35 cellular contexts compared by ENCODE assay signal in the genomic region with DNA sequence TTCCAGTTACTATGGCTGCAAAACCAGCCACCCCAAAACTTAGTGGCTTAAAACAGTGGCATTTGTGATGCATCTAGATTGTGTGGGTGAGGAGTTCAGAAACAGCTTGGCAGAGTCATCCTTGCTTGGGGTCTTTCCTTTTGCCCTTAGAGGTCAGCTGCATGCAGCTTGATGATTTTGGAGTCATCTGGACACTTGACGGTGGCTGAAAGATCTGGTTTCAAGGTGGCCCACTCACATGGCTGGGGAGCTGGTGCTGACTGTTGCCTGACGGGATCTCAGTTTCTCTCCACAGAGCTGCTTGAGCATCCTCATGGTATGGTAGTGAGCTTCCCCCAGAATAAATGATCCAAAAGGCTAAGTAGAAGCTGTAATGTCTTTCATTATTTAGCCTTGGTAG.
"Had no signal": no experiment of that assay in that cellular context is flagged by ENCODE, and none has a peak within 500 bp of the region (broad histone marks: within the 10 kb centered on the region; RNA-seq: fewer than 3 reads in every experiment).

No MANE protein-coding gene starts in this region.

- H3K27ac Mint-ChIP-seq: activated B cell treated with CpG ODN at 0.5 μM for 24 hours; activated CD4-positive, alpha-beta memory T cell treated with anti-CD3 and anti-CD28 coated beads for 36 hours; activated CD4-positive, alpha-beta T cell treated with anti-CD3 and anti-CD28 coated beads, Interleukin-2, amount 10 ng/mL, durations not matched to agents 24 days and 14 days; activated CD8-positive, alpha-beta T cell treated with anti-CD3 and anti-CD28 coated beads for 36 hours; activated naive CD4-positive, alpha-beta T cell treated with anti-CD3 and anti-CD28 coated beads for 36 hours; activated naive CD4-positive, alpha-beta T cell treated with anti-CD3 and anti-CD28 coated beads, Interleukin-2, amount 50 U/mL, for 72 hours; activated naive CD8-positive, alpha-beta T cell treated with anti-CD3 and anti-CD28 coated beads for 36 hours; activated T-cell treated with anti-CD3 and anti-CD28 coated beads, Interleukin-2, amount 50 U/mL, for 72 hours; activated T-helper 1 cell treated with anti-CD3 and anti-CD28 coated beads, Interleukin-12 subunit alpha, Interleukin-12 subunit beta, Interleukin-2, Interleukin-4 antibody, amounts not matched to agents 30 ng/mL and 10 ng/mL and 1 ng/mL, durations not matched to agents 14 hours and 24 hours and 36 hours; activated T-helper 17 cell treated with anti-CD3 and anti-CD28 coated beads, Interleukin-2, amount 50 U/mL, for 72 hours; T-helper 1 cell treated with Interleukin-12 subunit alpha and Interleukin-12 subunit beta and Interleukin-4 antibody, amounts not matched to agents 30 μg/mL and 1 μg/mL, for 36 hours; T-helper 2 cell treated with Interferon-gamma antibody and Interleukin-4, amounts not matched to agents 5 μg/mL and 100 μg/mL, for 36 hours had no signal

- H3K27ac ChIP-seq: adrenal gland, body of pancreas, brain microvascular endothelial cell, breast epithelium, VCaP had no signal

- H3K4me3 Mint-ChIP-seq: activated B cell treated with CpG ODN at 0.5 μM for 24 hours; activated CD4-positive, alpha-beta memory T cell treated with anti-CD3 and anti-CD28 coated beads for 36 hours; activated CD4-positive, alpha-beta T cell treated with anti-CD3 and anti-CD28 coated beads, Interleukin-2, amount 10 ng/mL, durations not matched to agents 24 days and 14 days; activated CD8-positive, alpha-beta T cell treated with anti-CD3 and anti-CD28 coated beads for 36 hours; activated naive CD4-positive, alpha-beta T cell treated with anti-CD3 and anti-CD28 coated beads for 36 hours; activated naive CD8-positive, alpha-beta T cell treated with anti-CD3 and anti-CD28 coated beads for 36 hours; activated T-cell treated with anti-CD3 and anti-CD28 coated beads, Interleukin-2, amount 50 U/mL, for 4 hours; activated T-cell treated with anti-CD3 and anti-CD28 coated beads, Interleukin-2, amount 50 U/mL, for 72 hours; activated T-helper 1 cell treated with anti-CD3 and anti-CD28 coated beads, Interleukin-12 subunit alpha, Interleukin-12 subunit beta, Interleukin-2, Interleukin-4 antibody, amounts not matched to agents 30 ng/mL and 10 ng/mL and 1 ng/mL, durations not matched to agents 14 hours and 24 hours and 36 hours; activated T-helper 17 cell treated with anti-CD3 and anti-CD28 coated beads, Interleukin-2, amount 50 U/mL, for 72 hours; T-helper 1 cell treated with Interleukin-12 subunit alpha and Interleukin-12 subunit beta and Interleukin-4 antibody, amounts not matched to agents 30 μg/mL and 1 μg/mL, for 36 hours; T-helper 2 cell treated with Interferon-gamma antibody and Interleukin-4, amounts not matched to agents 5 μg/mL and 100 μg/mL, for 36 hours had no signal

- H3K4me1 Mint-ChIP-seq: activated B cell treated with CpG ODN at 0.5 μM for 24 hours; activated CD4-positive, alpha-beta T cell treated with anti-CD3 and anti-CD28 coated beads, Interleukin-2, amount 10 ng/mL, durations not matched to agents 24 days and 14 days; activated naive CD8-positive, alpha-beta T cell treated with anti-CD3 and anti-CD28 coated beads for 36 hours; activated T-helper 17 cell treated with anti-CD3 and anti-CD28 coated beads, Interleukin-2, amount 50 U/mL, for 72 hours had no signal

- H3K4me3 ChIP-seq: adrenal gland, body of pancreas, breast epithelium had no signal

- DNase-seq: activated B cell treated with CpG ODN at 0.5 μM for 24 hours; activated CD4-positive, alpha-beta memory T cell treated with anti-CD3 and anti-CD28 coated beads for 36 hours; activated CD4-positive, alpha-beta T cell treated with anti-CD3 and anti-CD28 coated beads for 4 hours; activated CD4-positive, alpha-beta T cell treated with anti-CD3 and anti-CD28 coated beads, Interleukin-2, amount 10 ng/mL, durations not matched to agents 24 days and 14 days; activated CD4-positive, alpha-beta T cell treated with anti-CD3 and anti-CD28 coated beads, Interleukin-2, amount 50 U/mL, for 1 hour; activated CD4-positive, alpha-beta T cell treated with anti-CD3 and anti-CD28 coated beads, Interleukin-2, amount 50 U/mL, for 4 hours; activated CD4-positive, CD25-positive, alpha-beta regulatory T cell treated with anti-CD3 and anti-CD28 coated beads, Interleukin-2, amount 50 U/mL, for 72 hours; activated CD8-positive, alpha-beta memory T cell treated with anti-CD3 and anti-CD28 coated beads, Interleukin-2, amount 50 U/mL, for 4 hours; activated CD8-positive, alpha-beta T cell treated with anti-CD3 and anti-CD28 coated beads for 36 hours; activated effector memory CD4-positive, alpha-beta T cell treated with anti-CD3 and anti-CD28 coated beads, Interleukin-2, amount 50 U/mL, for 16 hours; activated gamma-delta T cell treated with Interleukin-2 at 50 U/mL for 16 hours; activated naive CD4-positive, alpha-beta T cell; activated naive CD4-positive, alpha-beta T cell treated with anti-CD3 and anti-CD28 coated beads for 36 hours; activated naive CD4-positive, alpha-beta T cell treated with anti-CD3 and anti-CD28 coated beads, Interleukin-2, amount 50 U/mL, for 16 hours; activated naive CD8-positive, alpha-beta T cell treated with anti-CD3 and anti-CD28 coated beads for 36 hours; activated T-cell treated with anti-CD3 and anti-CD28 coated beads for 4 hours; activated T-cell treated with anti-CD3 and anti-CD28 coated beads, Interleukin-2, amount 50 U/mL, for 1 hour; activated T-cell treated with anti-CD3 and anti-CD28 coated beads, Interleukin-2, amount 50 U/mL, for 4 hours; activated T-cell treated with anti-CD3 and anti-CD28 coated beads, Interleukin-2, amount 50 U/mL, for 72 hours; adrenal gland; amniotic stem cell; aorta; body of pancreas; brain microvascular endothelial cell; central memory CD4-positive, alpha-beta T cell; T-helper 1 cell; T-helper 2 cell; T-helper 9 cell had no signal

- ATAC-seq: activated CD8-positive, alpha-beta T cell treated with anti-CD3 and anti-CD28 coated beads for 36 hours; activated naive CD4-positive, alpha-beta T cell treated with anti-CD3 and anti-CD28 coated beads, Interleukin-2, amount 50 U/mL, for 72 hours; activated T-cell treated with anti-CD3 and anti-CD28 coated beads, Interleukin-2, amount 50 U/mL, for 4 hours; activated T-cell treated with anti-CD3 and anti-CD28 coated beads, Interleukin-2, amount 50 U/mL, for 72 hours; activated T-helper 17 cell treated with anti-CD3 and anti-CD28 coated beads, Interleukin-2, amount 50 U/mL, for 72 hours; body of pancreas had no signal

- H3K36me3 Mint-ChIP-seq: activated CD4-positive, alpha-beta memory T cell treated with anti-CD3 and anti-CD28 coated beads for 36 hours; activated naive CD8-positive, alpha-beta T cell treated with anti-CD3 and anti-CD28 coated beads for 36 hours had no signal

- H3K27me3 Mint-ChIP-seq: activated B cell treated with CpG ODN at 0.5 μM for 24 hours; activated CD4-positive, alpha-beta memory T cell treated with anti-CD3 and anti-CD28 coated beads for 36 hours; activated CD4-positive, alpha-beta T cell treated with anti-CD3 and anti-CD28 coated beads, Interleukin-2, amount 10 ng/mL, durations not matched to agents 24 days and 14 days; activated CD8-positive, alpha-beta T cell treated with anti-CD3 and anti-CD28 coated beads for 36 hours; activated naive CD8-positive, alpha-beta T cell treated with anti-CD3 and anti-CD28 coated beads for 36 hours had no signal
